In the genomic region with DNA sequence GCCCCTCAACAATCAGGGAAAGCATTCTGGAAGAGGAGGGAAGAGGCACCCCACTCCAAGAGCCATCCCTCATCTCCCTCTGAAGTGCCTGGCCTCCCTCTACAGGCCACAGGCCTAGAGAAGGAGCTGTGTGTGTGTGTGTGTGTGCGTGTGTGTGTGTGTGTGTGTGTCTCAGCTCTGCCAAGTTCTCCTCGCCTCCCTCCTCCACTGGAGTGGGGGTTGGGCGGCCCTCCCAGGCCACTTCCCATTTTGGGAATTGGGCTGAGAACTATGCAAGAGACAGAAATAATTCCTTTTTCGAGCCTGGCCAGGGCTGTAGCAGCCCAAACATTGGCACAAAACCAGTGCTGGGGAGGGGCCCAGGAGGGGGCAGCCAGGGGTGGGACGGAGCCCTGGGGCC, we compare ENCODE assay signal across 9 cellular contexts. TPM values are rescaled to one million over a fixed set of nuclear protein-coding genes. Genes with fewer than 3 reads are reported as not detected.
DNase-seq lines count a peak whose midpoint lies in the region; ATAC-seq and TF ChIP-seq lines count a peak whose summit lies in the region.
"Had no signal": no experiment of that assay in that cellular context is flagged by ENCODE, and none has a peak within 500 bp of the region (broad histone marks: within the 10 kb centered on the region; RNA-seq: fewer than 3 reads in every experiment).

No MANE protein-coding gene starts in this region.

- no peak overlapping the region for H2BK120ac ChIP-seq in mesendoderm (ENCODE audit: low read depth, low read length)

- no peaks in the 10 kb centered on the region for H3K9me3 Mint-ChIP-seq in naive thymus-derived CD8-positive, alpha-beta T cell

- no peak overlapping the region for H3K9ac ChIP-seq in mesendoderm (ENCODE audit: low read length)

- H3K36me3 ChIP-seq in SJCRH30 (no peaks in the 10 kb centered on the region), mesendoderm (ENCODE audit: control insufficient read depth, insufficient read depth, low read length) (no peaks in the 10 kb centered on the region), thoracic aorta (no peaks in the 10 kb centered on the region)

- H3K4me3 Mint-ChIP-seq in naive thymus-derived CD8-positive, alpha-beta T cell, result no peak overlapping the region

- peak overlapping the region; percentile 63 for H3K56ac ChIP-seq in mesendoderm (ENCODE audit: low read length)

- no peak overlapping the region for H2BK15ac ChIP-seq in mesendoderm (replicated peaks; ENCODE audit: low read depth)

- H2AK5ac ChIP-seq in mesendoderm (ENCODE audit: low read length), result no peak overlapping the region

- ATAC-seq in thoracic aorta (ENCODE audit: insufficient number of reproducible peaks, low FRiP score, low read depth) (peak; percentile 50), GM21528 (IDR thresholded peaks at IDR 0.05; ENCODE audit: low FRiP score, unreplicated experiment) (no peak)
- no peak for ATAC-seq in naive thymus-derived CD8-positive, alpha-beta T cell

- TF ChIP-seq CTCF in thoracic aorta (IDR thresholded peaks at IDR 0.05), result no peak

- H3K18ac ChIP-seq in mesendoderm (ENCODE audit: low read length), result peak overlapping the region; percentile 75

- no peaks in the 10 kb centered on the region for H3K79me2 ChIP-seq in mesendoderm (ENCODE audit: control insufficient read depth, insufficient read depth, low read length)

- DNase-seq in SJCRH30 (peak; percentile 35 to 37), fibroblast of gingiva (ENCODE audit: low read depth) (peak; percentile 6), mesendoderm (peak; percentile 91), thoracic aorta (ENCODE audit: low spot score) (peak; percentile 45), NCI-H2081 treated with DMSO at 0.1 percent for 48 hours (lab: John Stamatoyannopoulos, UW) (no peak), NCI-H2081 (lab: John Stamatoyannopoulos, UW) (no peak)
- DNase-seq in naive thymus-derived CD8-positive, alpha-beta T cell, result no peak

- H4K8ac ChIP-seq in mesendoderm (ENCODE audit: low read depth, low read length), result no peak overlapping the region

- H3K9me3 ChIP-seq in SJCRH30 (replicated peaks) (no peaks in the 10 kb centered on the region), thoracic aorta (no peaks in the 10 kb centered on the region)

- H3K27me3 ChIP-seq in SJCRH30 (no peaks in the 10 kb centered on the region; the same call in 1 of the 2 replicates), mesendoderm (ENCODE audit: insufficient read depth, low read length, poor library complexity) (no peaks in the 10 kb centered on the region), thoracic aorta (replicated peaks; ENCODE audit: insufficient read depth) (no peaks in the 10 kb centered on the region)

- no peak overlapping the region for H4K5ac ChIP-seq in mesendoderm (ENCODE audit: low read length)

- POLR2A ChIA-PET in naive thymus-derived CD8-positive, alpha-beta T cell (lab: Charles Lee), result no interaction called here

- no peak overlapping the region for H3K4me3 ChIP-seq in SJCRH30
- H3K4me3 ChIP-seq in mesendoderm (ENCODE audit: low read length), result no peak overlapping the region
- H3K4me3 ChIP-seq in thoracic aorta, result no peak overlapping the region

- peaks cover 0 to 1% (median under 1%) of the 10 kb centered on the region in 4 donors for H3K4me1 Mint-ChIP-seq in naive thymus-derived CD8-positive, alpha-beta T cell

- no CpG with 5 or more reads among the region's 5 CpGs for WGBS in mesendoderm (ENCODE audit: extremely low coverage, insufficient coverage, low lambda C conversion rate)

- H3K27me3 Mint-ChIP-seq in naive thymus-derived CD8-positive, alpha-beta T cell, result peaks cover 30 to 69% (median 41%) of the 10 kb centered on the region in 5 donors

- no peaks in the 10 kb centered on the region for H3K79me1 ChIP-seq in mesendoderm (ENCODE audit: low read length)

- H3K23ac ChIP-seq in mesendoderm (ENCODE audit: low read length), result no peak overlapping the region

- no peak overlapping the region for H3K27ac ChIP-seq in SJCRH30
- no peak overlapping the region for H3K27ac ChIP-seq in mesendoderm (ENCODE audit: low read depth, low read length)
- H3K27ac ChIP-seq in thoracic aorta, result peak overlapping the region; percentile 57 to 63

- no peaks in the 10 kb centered on the region for H3K36me3 Mint-ChIP-seq in naive thymus-derived CD8-positive, alpha-beta T cell

- peak overlapping the region; percentile 71 for H3K4ac ChIP-seq in mesendoderm (ENCODE audit: low read depth, low read length)

- no peak overlapping the region for H3K4me2 ChIP-seq in mesendoderm (ENCODE audit: low read length)

- no peak overlapping the region for H2BK5ac ChIP-seq in mesendoderm (ENCODE audit: low read length)

- H3K4me1 ChIP-seq in SJCRH30 (peaks cover 19% of the 10 kb centered on the region), mesendoderm (ENCODE audit: control insufficient read depth, low read depth, low read length) (peaks cover 19% of the 10 kb centered on the region), thoracic aorta (ENCODE audit: control insufficient read depth in 1 of 2, low read depth in 2 of 2) (peaks cover 26 to 49% of the 10 kb centered on the region in 2 donors)

- H3K27ac Mint-ChIP-seq in naive thymus-derived CD8-positive, alpha-beta T cell, result no peak overlapping the region

RNA-seq across cellular contexts. Expression of a gene that starts 35.7 kb away (rescaled TPM):
- total RNA-seq in SJCRH30 (2014; rRNA removed; shearing (Covaris generic)), result 0.10 and 0.30 TPM in 2 replicates
- polyA plus RNA-seq in mesendoderm (2013, experiment 1 of 2), result 0.52 TPM
- 0.53 TPM for polyA plus RNA-seq in mesendoderm (2013, experiment 2 of 2)
- 1 to 10 TPM; 1.4 to 2.3 TPM for total RNA-seq in thoracic aorta
- total RNA-seq in naive thymus-derived CD8-positive, alpha-beta T cell, result under 1 TPM in 1 of 2 experiments, not detected in 1; 0.05 TPM
- not detected for polyA plus RNA-seq in naive thymus-derived CD8-positive, alpha-beta T cell
- total RNA-seq: activated CD8-positive, alpha-beta memory T cell treated with anti-CD3 and anti-CD28 coated beads for 36 hours had no signal

Comparison
In these comparisons a context has a peak if more than half of its experiments do, and no peak if none do; other contexts are left out.
1. DNase-seq: peak in SJCRH30 (2 of 2), fibroblast of gingiva (single experiment), mesendoderm (single experiment) and thoracic aorta (single experiment); none in NCI-H2081 treated with DMSO at 0.1 percent for 48 hours (single experiment), NCI-H2081 (0 of 2) and naive thymus-derived CD8-positive, alpha-beta T cell (0 of 10).
2. H3K27ac ChIP-seq: peak in thoracic aorta (2 of 2); none in SJCRH30 (single experiment) and mesendoderm (single experiment).